ENCODE assay signal across 1 cellular context in genomic region chr19:50725218-50725931, GRCh38.
TF ChIP-seq lines count a peak whose summit lies in the region.

No MANE protein-coding gene starts in this region.

TF ChIP-seq in K562, 482 proteins besides CTCF, POLR2A, EP300 and RAD21 (continued from another document and continues in another):
- 0 out of 2 replicates have a peak, but pooled peaks have one; percentile 12 for TF ChIP-seq RREB1 (CRISPR knock-in tag; IDR thresholded peaks at IDR 0.05)
- no peak for TF ChIP-seq IRF9 (tag; IDR thresholded peaks at IDR 0.05)
- no peak for TF ChIP-seq RAD51 (IDR thresholded peaks at IDR 0.05; ENCODE audit: borderline replicate concordance, low read depth)
- TF ChIP-seq ZNF274 (IDR thresholded peaks at IDR 0.05; ENCODE audit: borderline replicate concordance, low read depth, low read length), result no peak
- TF ChIP-seq HMG20B (CRISPR knock-in tag; IDR thresholded peaks at IDR 0.05), result no peak
- TF ChIP-seq, protein P1, sequence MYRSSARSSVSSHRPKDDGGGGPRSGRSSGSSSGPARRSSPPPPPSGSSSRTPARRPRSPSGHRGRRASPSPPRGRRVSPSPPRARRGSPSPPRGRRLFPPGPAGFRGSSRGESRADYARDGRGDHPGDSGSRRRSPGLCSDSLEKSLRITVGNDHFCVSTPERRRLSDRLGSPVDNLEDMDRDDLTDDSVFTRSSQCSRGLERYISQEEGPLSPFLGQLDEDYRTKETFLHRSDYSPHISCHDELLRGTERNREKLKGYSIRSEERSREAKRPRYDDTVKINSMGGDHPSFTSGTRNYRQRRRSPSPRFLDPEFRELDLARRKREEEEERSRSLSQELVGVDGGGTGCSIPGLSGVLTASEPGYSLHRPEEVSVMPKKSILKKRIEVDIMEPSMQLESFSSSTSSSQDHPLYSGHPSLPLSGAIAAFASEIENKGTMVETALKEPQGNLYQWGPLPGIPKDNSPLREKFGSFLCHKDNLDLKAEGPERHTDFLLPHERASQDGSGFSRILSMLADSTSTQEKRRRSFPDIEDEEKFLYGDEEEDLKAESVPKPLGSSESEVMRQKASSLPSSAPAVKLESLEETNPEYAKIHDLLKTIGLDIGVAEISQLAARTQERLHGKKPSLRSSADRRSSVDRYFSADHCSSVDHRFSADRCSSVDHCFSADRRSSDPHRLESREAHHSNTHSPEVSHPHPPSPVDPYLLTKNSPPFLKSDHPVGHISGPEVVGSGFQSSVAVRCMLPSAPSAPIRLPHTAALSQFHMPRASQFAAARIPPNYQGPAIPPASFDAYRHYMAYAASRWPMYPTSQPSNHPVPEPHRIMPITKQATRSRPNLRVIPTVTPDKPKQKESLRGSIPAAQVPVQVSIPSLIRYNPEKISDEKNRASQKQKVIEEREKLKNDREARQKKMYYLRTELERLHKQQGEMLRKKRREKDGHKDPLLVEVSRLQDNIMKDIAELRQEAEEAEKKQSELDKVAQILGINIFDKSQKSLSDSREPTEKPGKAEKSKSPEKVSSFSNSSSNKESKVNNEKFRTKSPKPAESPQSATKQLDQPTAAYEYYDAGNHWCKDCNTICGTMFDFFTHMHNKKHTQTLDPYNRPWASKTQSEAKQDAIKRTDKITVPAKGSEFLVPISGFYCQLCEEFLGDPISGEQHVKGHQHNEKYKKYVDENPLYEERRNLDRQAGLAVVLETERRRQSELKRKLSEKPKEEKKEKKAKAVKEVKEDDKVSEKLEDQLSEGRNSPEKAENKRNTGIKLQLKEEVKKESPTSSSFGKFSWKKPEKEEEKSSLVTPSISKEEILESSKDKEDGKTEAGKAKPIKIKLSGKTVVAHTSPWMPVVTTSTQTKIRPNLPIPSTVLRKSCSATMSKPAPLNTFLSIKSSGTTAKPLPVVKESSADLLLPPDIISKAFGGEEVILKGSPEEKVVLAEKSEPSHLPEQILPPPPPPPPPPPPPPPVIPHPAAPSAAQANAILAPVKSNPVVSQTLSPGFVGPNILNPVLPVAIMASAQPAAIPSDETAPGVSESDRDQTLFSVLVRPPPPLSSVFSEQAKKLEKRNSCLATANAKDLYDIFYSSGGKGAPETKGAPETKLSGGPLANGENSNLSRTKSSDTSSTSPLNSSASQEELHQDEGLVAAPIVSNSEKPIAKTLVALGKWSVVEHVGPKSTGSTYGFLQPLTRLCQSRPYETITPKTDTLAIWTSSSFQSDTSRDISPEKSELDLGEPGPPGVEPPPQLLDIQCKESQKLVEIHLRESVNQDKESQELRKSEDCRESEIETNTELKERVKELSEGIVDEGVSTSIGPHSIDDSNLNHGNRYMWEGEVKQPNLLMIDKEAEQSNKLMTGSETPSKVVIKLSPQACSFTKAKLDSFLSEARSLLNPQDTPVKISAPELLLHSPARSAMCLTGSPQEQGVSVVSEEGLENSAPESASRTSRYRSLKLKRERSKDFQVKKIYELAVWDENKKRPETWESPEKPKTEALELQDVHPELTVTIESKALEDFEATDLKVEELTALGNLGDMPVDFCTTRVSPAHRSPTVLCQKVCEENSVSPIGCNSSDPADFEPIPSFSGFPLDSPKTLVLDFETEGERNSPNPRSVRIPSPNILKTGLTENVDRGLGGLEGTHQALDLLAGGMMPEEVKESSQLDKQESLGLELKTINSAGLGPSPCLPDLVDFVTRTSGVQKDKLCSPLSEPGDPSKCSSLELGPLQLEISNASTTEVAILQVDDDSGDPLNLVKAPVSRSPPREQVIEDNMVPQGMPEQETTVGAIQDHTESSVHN (IDR thresholded peaks at IDR 0.05; ENCODE audit: borderline replicate concordance in 1 of 2, low read depth in 1 of 2), result no peak
- no peak for TF ChIP-seq COPS2 (conservative IDR thresholded peaks at IDR 0.05)
- TF ChIP-seq ZNF707 (CRISPR knock-in tag; conservative IDR thresholded peaks at IDR 0.05), result no peak
- TF ChIP-seq RUNX1 (IDR thresholded peaks at IDR 0.05; ENCODE audit: low read depth), result no peak
- TF ChIP-seq, protein P2, sequence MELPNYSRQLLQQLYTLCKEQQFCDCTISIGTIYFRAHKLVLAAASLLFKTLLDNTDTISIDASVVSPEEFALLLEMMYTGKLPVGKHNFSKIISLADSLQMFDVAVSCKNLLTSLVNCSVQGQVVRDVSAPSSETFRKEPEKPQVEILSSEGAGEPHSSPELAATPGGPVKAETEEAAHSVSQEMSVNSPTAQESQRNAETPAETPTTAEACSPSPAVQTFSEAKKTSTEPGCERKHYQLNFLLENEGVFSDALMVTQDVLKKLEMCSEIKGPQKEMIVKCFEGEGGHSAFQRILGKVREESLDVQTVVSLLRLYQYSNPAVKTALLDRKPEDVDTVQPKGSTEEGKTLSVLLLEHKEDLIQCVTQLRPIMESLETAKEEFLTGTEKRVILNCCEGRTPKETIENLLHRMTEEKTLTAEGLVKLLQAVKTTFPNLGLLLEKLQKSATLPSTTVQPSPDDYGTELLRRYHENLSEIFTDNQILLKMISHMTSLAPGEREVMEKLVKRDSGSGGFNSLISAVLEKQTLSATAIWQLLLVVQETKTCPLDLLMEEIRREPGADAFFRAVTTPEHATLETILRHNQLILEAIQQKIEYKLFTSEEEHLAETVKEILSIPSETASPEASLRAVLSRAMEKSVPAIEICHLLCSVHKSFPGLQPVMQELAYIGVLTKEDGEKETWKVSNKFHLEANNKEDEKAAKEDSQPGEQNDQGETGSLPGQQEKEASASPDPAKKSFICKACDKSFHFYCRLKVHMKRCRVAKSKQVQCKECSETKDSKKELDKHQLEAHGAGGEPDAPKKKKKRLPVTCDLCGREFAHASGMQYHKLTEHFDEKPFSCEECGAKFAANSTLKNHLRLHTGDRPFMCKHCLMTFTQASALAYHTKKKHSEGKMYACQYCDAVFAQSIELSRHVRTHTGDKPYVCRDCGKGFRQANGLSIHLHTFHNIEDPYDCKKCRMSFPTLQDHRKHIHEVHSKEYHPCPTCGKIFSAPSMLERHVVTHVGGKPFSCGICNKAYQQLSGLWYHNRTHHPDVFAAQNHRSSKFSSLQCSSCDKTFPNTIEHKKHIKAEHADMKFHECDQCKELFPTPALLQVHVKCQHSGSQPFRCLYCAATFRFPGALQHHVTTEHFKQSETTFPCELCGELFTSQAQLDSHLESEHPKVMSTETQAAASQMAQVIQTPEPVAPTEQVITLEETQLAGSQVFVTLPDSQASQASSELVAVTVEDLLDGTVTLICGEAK (IDR thresholded peaks at IDR 0.05), result peak; percentile 71
- TF ChIP-seq, protein P2 (CRISPR knock-in tag; IDR thresholded peaks at IDR 0.05), result no peak
- TF ChIP-seq ZNF780A (CRISPR knock-in tag; IDR thresholded peaks at IDR 0.05), result no peak
- TF ChIP-seq FUS (optimal IDR thresholded peaks at IDR 0.05; ENCODE audit: low read depth, low read length), result no peak
- no peak for TF ChIP-seq MEF2A (IDR thresholded peaks at IDR 0.05; ENCODE audit: control insufficient read depth, low read depth, low read length)
- TF ChIP-seq ZNF57 (CRISPR knock-in tag; IDR thresholded peaks at IDR 0.05), result no peak
- TF ChIP-seq KLF16 (IDR thresholded peaks at IDR 0.05), result no peak
- TF ChIP-seq ZNF764 (CRISPR knock-in tag; IDR thresholded peaks at IDR 0.05; ENCODE audit: low read depth), result no peak
- TF ChIP-seq MAFF (IDR thresholded peaks at IDR 0.05; ENCODE audit: low read length), result no peak
- TF ChIP-seq NELFE (IDR thresholded peaks at IDR 0.05; ENCODE audit: insufficient read depth, insufficient read length), result no peak
- no peak for TF ChIP-seq SRSF9 (IDR thresholded peaks at IDR 0.05; ENCODE audit: borderline replicate concordance, low read depth, low read length)
- no peak for TF ChIP-seq DMBX1 (CRISPR knock-in tag; IDR thresholded peaks at IDR 0.05; ENCODE audit: borderline replicate concordance)
- TF ChIP-seq, protein P3, sequence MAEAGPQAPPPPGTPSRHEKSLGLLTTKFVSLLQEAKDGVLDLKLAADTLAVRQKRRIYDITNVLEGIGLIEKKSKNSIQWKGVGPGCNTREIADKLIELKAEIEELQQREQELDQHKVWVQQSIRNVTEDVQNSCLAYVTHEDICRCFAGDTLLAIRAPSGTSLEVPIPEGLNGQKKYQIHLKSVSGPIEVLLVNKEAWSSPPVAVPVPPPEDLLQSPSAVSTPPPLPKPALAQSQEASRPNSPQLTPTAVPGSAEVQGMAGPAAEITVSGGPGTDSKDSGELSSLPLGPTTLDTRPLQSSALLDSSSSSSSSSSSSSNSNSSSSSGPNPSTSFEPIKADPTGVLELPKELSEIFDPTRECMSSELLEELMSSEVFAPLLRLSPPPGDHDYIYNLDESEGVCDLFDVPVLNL (CRISPR knock-in tag; IDR thresholded peaks at IDR 0.05; ENCODE audit: low read depth), result peak; percentile 82; the same call in 1 of the 2 replicates
- TF ChIP-seq ZNF324 (CRISPR knock-in tag; IDR thresholded peaks at IDR 0.05), result peak; percentile 30; the same call in 1 of the 2 replicates
